ENCODE assay signal across 1 cellular context in the genomic region with DNA sequence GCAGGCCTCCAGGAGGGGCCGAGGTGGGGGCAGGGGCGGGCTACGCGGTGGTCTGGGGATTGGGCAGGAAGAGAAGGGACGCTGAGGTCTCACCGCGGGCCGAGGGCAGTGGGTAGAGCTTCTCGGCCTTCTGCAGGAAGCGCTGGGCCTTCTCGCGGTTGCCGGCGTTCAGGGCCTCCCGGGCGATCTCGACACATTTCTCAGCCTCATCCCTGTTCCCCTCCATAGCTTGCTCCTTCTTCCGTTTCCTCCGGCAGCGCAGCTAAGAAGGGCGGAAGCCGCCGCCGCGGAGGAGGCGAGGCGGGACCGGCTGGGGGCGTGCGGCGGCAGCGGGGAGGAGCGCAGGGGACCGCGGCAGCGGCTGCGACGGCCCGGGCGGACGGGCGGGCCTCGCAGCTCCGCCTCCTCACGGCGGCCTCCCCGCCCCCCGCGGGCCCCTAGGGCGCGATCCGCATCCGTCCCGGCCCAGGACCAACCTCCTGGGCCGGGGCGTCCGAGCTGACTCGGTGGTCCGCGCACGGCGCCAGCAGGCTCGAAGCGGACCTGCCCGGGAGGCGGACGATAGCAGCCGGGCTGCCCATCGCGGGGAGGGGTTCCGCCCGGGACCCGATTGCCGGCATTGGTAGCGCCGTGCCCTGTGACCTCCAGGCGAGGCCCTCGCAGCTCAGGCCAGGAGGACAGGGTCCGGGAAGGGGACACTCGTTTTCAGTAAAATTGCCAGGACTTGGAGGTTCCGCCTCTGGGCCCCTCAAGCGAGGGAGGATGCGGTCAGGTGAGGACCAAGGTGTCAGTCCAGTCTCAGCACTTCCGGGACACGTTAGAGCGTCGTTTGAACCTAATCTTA.
TF ChIP-seq lines count a peak whose summit lies in the region.

A gene (minus strand): TSS at position 273 of the 844 bp plus-strand sequence. CDS start 47 bp downstream, at position 226.

TF ChIP-seq in HepG2, 621 proteins besides CTCF, POLR2A, EP300 and RAD21 (continued from another document and continues in another):
- TF ChIP-seq, protein P1, sequence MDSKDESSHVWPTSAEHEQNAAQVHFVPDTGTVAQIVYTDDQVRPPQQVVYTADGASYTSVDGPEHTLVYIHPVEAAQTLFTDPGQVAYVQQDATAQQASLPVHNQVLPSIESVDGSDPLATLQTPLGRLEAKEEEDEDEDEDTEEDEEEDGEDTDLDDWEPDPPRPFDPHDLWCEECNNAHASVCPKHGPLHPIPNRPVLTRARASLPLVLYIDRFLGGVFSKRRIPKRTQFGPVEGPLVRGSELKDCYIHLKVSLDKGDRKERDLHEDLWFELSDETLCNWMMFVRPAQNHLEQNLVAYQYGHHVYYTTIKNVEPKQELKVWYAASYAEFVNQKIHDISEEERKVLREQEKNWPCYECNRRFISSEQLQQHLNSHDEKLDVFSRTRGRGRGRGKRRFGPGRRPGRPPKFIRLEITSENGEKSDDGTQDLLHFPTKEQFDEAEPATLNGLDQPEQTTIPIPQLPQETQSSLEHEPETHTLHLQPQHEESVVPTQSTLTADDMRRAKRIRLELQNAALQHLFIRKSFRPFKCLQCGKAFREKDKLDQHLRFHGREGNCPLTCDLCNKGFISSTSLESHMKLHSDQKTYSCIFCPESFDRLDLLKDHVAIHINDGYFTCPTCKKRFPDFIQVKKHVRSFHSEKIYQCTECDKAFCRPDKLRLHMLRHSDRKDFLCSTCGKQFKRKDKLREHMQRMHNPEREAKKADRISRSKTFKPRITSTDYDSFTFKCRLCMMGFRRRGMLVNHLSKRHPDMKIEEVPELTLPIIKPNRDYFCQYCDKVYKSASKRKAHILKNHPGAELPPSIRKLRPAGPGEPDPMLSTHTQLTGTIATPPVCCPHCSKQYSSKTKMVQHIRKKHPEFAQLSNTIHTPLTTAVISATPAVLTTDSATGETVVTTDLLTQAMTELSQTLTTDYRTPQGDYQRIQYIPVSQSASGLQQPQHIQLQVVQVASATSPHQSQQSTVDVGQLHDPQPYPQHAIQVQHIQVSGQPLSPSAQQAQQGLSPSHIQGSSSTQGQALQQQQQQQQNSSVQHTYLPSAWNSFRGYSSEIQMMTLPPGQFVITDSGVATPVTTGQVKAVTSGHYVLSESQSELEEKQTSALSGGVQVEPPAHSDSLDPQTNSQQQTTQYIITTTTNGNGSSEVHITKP (CRISPR knock-in tag; IDR thresholded peaks at IDR 0.05; ENCODE audit: low read depth), result peak; percentile 25; the same call in 1 of the 2 replicates
- TF ChIP-seq AKAP8 (CRISPR knock-in tag; IDR thresholded peaks at IDR 0.05) (no peak), ZNF562 (CRISPR knock-in tag; IDR thresholded peaks at IDR 0.05; ENCODE audit: borderline replicate concordance) (0 out of 2 replicates have a peak, but pooled peaks have one; percentile 75), MXD4 (CRISPR knock-in tag; IDR thresholded peaks at IDR 0.05) (no peak), FIP1L1 (IDR thresholded peaks at IDR 0.05; ENCODE audit: borderline replicate concordance, insufficient read depth, low read depth, low read length) (peak; percentile 54; the same call in 1 of the 2 replicates), ZNF230 (CRISPR knock-in tag; IDR thresholded peaks at IDR 0.05) (0 out of 2 replicates have a peak, but pooled peaks have one; percentile 77), POLR2AphosphoS2 (IDR thresholded peaks at IDR 0.05; ENCODE audit: low read depth, low read length) (0 out of 2 replicates have a peak, but pooled peaks have one; percentile 73), ZNF235 (CRISPR knock-in tag; IDR thresholded peaks at IDR 0.05; ENCODE audit: borderline replicate concordance) (no peak), TOPORS (CRISPR knock-in tag; IDR thresholded peaks at IDR 0.05) (peak; percentile 12; the same call in 1 of the 2 replicates), ZKSCAN1 (IDR thresholded peaks at IDR 0.05; ENCODE audit: low read length) (no peak), ARHGAP35 (CRISPR knock-in tag; IDR thresholded peaks at IDR 0.05; ENCODE audit: borderline replicate concordance) (no peak), PHF8 (CRISPR knock-in tag; IDR thresholded peaks at IDR 0.05) (peak; percentile 71), CREB1 (IDR thresholded peaks at IDR 0.05) (no peak), CREB1 (CRISPR knock-in tag; IDR thresholded peaks at IDR 0.05) (no peak), PLRG1 (conservative IDR thresholded peaks at IDR 0.05) (no peak), THYN1 (CRISPR knock-in tag; IDR thresholded peaks at IDR 0.05; ENCODE audit: borderline replicate concordance, low read depth) (no peak), NRL (CRISPR knock-in tag; IDR thresholded peaks at IDR 0.05; ENCODE audit: borderline replicate concordance) (peak; percentile 53), NFIB (CRISPR knock-in tag; IDR thresholded peaks at IDR 0.05; ENCODE audit: borderline replicate concordance) (no peak), ZNF816 (CRISPR knock-in tag; IDR thresholded peaks at IDR 0.05; ENCODE audit: borderline replicate concordance) (peak; percentile 44; the same call in 1 of the 2 replicates), ZNF20 (CRISPR knock-in tag; IDR thresholded peaks at IDR 0.05) (no peak), AGO2 (optimal IDR thresholded peaks at IDR 0.05; ENCODE audit: low read depth, low read length) (peak; percentile 98), ZNF598 (CRISPR knock-in tag; IDR thresholded peaks at IDR 0.05; ENCODE audit: borderline replicate concordance) (peak; percentile 41; the same call in 1 of the 2 replicates), TAF1 (CRISPR knock-in tag; IDR thresholded peaks at IDR 0.05) (peak; percentile 54; the same call in 1 of the 2 replicates), ZNF263 (CRISPR knock-in tag; IDR thresholded peaks at IDR 0.05) (peak; percentile 16; the same call in 1 of the 2 replicates), KLF16 (CRISPR knock-in tag; IDR thresholded peaks at IDR 0.05) (peak in 1 of 2 experiments; percentile 55; a peak in 1 of 4 replicates)
- TF ChIP-seq, protein P2, sequence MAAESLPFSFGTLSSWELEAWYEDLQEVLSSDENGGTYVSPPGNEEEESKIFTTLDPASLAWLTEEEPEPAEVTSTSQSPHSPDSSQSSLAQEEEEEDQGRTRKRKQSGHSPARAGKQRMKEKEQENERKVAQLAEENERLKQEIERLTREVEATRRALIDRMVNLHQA (CRISPR knock-in tag; IDR thresholded peaks at IDR 0.05), result no peak
- TF ChIP-seq, protein P3, sequence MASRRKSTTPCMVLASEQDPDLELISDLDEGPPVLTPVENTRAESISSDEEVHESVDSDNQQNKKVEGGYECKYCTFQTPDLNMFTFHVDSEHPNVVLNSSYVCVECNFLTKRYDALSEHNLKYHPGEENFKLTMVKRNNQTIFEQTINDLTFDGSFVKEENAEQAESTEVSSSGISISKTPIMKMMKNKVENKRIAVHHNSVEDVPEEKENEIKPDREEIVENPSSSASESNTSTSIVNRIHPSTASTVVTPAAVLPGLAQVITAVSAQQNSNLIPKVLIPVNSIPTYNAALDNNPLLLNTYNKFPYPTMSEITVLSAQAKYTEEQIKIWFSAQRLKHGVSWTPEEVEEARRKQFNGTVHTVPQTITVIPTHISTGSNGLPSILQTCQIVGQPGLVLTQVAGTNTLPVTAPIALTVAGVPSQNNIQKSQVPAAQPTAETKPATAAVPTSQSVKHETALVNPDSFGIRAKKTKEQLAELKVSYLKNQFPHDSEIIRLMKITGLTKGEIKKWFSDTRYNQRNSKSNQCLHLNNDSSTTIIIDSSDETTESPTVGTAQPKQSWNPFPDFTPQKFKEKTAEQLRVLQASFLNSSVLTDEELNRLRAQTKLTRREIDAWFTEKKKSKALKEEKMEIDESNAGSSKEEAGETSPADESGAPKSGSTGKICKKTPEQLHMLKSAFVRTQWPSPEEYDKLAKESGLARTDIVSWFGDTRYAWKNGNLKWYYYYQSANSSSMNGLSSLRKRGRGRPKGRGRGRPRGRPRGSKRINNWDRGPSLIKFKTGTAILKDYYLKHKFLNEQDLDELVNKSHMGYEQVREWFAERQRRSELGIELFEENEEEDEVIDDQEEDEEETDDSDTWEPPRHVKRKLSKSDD (CRISPR knock-in tag; IDR thresholded peaks at IDR 0.05; ENCODE audit: low read depth), result peak; percentile 49; the same call in 1 of the 2 replicates
- TF ChIP-seq, protein P4, sequence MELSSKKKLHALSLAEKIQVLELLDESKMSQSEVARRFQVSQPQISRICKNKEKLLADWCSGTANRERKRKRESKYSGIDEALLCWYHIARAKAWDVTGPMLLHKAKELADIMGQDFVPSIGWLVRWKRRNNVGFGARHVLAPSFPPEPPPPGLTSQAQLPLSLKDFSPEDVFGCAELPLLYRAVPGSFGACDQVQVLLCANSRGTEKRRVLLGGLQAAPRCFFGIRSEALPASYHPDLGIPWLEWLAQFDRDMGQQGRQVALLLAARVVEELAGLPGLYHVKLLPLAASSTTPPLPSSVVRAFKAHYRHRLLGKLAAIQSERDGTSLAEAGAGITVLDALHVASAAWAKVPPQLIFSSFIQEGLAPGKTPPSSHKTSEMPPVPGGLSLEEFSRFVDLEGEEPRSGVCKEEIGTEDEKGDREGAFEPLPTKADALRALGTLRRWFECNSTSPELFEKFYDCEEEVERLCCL (CRISPR knock-in tag; IDR thresholded peaks at IDR 0.05; ENCODE audit: borderline replicate concordance), result no peak
- TF ChIP-seq, protein P5, sequence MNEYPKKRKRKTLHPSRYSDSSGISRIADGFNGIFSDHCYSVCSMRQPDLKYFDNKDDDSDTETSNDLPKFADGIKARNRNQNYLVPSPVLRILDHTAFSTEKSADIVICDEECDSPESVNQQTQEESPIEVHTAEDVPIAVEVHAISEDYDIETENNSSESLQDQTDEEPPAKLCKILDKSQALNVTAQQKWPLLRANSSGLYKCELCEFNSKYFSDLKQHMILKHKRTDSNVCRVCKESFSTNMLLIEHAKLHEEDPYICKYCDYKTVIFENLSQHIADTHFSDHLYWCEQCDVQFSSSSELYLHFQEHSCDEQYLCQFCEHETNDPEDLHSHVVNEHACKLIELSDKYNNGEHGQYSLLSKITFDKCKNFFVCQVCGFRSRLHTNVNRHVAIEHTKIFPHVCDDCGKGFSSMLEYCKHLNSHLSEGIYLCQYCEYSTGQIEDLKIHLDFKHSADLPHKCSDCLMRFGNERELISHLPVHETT (CRISPR knock-in tag; conservative IDR thresholded peaks at IDR 0.05), result peak; percentile 31
- TF ChIP-seq, protein P6, sequence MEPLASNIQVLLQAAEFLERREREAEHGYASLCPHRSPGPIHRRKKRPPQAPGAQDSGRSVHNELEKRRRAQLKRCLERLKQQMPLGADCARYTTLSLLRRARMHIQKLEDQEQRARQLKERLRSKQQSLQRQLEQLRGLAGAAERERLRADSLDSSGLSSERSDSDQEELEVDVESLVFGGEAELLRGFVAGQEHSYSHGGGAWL (CRISPR knock-in tag; IDR thresholded peaks at IDR 0.05), result no peak
- TF ChIP-seq, protein P7, sequence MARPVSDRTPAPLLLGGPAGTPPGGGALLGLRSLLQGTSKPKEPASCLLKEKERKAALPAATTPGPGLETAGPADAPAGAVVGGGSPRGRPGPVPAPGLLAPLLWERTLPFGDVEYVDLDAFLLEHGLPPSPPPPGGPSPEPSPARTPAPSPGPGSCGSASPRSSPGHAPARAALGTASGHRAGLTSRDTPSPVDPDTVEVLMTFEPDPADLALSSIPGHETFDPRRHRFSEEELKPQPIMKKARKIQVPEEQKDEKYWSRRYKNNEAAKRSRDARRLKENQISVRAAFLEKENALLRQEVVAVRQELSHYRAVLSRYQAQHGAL (CRISPR knock-in tag; IDR thresholded peaks at IDR 0.05; ENCODE audit: not compliant biosample characterization), result no peak
- TF ChIP-seq, protein P8, sequence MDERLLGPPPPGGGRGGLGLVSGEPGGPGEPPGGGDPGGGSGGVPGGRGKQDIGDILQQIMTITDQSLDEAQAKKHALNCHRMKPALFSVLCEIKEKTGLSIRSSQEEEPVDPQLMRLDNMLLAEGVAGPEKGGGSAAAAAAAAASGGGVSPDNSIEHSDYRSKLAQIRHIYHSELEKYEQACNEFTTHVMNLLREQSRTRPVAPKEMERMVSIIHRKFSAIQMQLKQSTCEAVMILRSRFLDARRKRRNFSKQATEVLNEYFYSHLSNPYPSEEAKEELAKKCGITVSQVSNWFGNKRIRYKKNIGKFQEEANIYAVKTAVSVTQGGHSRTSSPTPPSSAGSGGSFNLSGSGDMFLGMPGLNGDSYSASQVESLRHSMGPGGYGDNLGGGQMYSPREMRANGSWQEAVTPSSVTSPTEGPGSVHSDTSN (CRISPR knock-in tag; IDR thresholded peaks at IDR 0.05), result no peak
- TF ChIP-seq, protein P9, sequence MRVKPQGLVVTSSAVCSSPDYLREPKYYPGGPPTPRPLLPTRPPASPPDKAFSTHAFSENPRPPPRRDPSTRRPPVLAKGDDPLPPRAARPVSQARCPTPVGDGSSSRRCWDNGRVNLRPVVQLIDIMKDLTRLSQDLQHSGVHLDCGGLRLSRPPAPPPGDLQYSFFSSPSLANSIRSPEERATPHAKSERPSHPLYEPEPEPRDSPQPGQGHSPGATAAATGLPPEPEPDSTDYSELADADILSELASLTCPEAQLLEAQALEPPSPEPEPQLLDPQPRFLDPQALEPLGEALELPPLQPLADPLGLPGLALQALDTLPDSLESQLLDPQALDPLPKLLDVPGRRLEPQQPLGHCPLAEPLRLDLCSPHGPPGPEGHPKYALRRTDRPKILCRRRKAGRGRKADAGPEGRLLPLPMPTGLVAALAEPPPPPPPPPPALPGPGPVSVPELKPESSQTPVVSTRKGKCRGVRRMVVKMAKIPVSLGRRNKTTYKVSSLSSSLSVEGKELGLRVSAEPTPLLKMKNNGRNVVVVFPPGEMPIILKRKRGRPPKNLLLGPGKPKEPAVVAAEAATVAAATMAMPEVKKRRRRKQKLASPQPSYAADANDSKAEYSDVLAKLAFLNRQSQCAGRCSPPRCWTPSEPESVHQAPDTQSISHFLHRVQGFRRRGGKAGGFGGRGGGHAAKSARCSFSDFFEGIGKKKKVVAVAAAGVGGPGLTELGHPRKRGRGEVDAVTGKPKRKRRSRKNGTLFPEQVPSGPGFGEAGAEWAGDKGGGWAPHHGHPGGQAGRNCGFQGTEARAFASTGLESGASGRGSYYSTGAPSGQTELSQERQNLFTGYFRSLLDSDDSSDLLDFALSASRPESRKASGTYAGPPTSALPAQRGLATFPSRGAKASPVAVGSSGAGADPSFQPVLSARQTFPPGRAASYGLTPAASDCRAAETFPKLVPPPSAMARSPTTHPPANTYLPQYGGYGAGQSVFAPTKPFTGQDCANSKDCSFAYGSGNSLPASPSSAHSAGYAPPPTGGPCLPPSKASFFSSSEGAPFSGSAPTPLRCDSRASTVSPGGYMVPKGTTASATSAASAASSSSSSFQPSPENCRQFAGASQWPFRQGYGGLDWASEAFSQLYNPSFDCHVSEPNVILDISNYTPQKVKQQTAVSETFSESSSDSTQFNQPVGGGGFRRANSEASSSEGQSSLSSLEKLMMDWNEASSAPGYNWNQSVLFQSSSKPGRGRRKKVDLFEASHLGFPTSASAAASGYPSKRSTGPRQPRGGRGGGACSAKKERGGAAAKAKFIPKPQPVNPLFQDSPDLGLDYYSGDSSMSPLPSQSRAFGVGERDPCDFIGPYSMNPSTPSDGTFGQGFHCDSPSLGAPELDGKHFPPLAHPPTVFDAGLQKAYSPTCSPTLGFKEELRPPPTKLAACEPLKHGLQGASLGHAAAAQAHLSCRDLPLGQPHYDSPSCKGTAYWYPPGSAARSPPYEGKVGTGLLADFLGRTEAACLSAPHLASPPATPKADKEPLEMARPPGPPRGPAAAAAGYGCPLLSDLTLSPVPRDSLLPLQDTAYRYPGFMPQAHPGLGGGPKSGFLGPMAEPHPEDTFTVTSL (CRISPR knock-in tag; IDR thresholded peaks at IDR 0.05; ENCODE audit: borderline replicate concordance), result no peak
- TF ChIP-seq, protein P10, sequence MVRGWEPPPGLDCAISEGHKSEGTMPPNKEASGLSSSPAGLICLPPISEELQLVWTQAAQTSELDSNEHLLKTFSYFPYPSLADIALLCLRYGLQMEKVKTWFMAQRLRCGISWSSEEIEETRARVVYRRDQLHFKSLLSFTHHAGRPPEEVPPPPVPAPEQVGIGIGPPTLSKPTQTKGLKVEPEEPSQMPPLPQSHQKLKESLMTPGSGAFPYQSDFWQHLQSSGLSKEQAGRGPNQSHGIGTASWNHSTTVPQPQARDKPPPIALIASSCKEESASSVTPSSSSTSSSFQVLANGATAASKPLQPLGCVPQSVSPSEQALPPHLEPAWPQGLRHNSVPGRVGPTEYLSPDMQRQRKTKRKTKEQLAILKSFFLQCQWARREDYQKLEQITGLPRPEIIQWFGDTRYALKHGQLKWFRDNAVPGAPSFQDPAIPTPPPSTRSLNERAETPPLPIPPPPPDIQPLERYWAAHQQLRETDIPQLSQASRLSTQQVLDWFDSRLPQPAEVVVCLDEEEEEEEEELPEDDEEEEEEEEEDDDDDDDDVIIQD (CRISPR knock-in tag; IDR thresholded peaks at IDR 0.05; ENCODE audit: low read depth), result no peak
